1 cellular context compared by ENCODE assay signal in the genomic region with DNA sequence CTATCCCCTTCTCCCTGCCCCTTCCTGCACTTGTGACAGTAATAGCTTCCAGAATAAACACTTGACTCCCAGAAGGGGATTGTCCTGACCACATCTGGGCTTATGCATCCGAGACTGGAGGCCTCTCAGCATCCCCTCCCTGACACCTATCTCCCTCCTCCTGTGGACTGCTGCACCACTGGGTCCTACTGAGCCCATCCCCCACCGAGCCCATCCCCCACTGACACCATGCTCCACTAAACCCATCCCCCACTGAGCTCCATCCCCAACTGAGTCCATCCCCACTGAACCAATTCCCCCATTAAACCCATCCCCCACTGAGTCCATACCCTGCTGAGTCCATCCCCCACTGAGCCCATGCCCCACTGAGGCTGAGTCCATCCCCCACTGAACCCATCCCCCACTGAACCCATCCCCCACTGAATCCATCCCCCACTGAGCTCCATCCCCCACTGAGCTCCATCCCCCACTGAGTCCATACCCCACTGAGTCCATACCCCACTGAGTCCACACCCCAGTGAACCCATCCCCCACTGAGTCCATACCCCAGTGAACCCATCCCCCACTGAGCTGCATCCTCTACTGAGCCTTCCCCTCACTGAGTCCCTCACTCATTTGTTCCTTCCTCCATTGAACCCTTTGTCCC.
TF ChIP-seq lines count a peak whose summit lies in the region.

No MANE protein-coding gene starts in this region.

TF ChIP-seq in K562, 482 proteins besides CTCF, POLR2A, EP300 and RAD21 (continued from another document):
- no peak for TF ChIP-seq MTA1 (IDR thresholded peaks at IDR 0.05; ENCODE audit: borderline replicate concordance)
- no peak for TF ChIP-seq HEY1 (CRISPR knock-in tag; IDR thresholded peaks at IDR 0.05; ENCODE audit: borderline replicate concordance)
- TF ChIP-seq SLC30A9 (CRISPR knock-in tag; IDR thresholded peaks at IDR 0.05): no peak
- no peak for TF ChIP-seq MITF (IDR thresholded peaks at IDR 0.05)
- no peak for TF ChIP-seq MAZ (CRISPR knock-in tag; conservative IDR thresholded peaks at IDR 0.05 in 1 of 2, IDR thresholded peaks at IDR 0.05 in 1 of 2)
- no peak for TF ChIP-seq POLR2B (IDR thresholded peaks at IDR 0.05; ENCODE audit: low read depth, partially characterized antibody)
- TF ChIP-seq, protein P1, sequence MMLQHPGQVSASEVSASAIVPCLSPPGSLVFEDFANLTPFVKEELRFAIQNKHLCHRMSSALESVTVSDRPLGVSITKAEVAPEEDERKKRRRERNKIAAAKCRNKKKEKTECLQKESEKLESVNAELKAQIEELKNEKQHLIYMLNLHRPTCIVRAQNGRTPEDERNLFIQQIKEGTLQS (IDR thresholded peaks at IDR 0.05): no peak
- TF ChIP-seq, protein P1 (CRISPR knock-in tag; conservative IDR thresholded peaks at IDR 0.05): no peak
- peak; percentile 50; the same call in 1 of the 2 replicates for TF ChIP-seq CHD2 (IDR thresholded peaks at IDR 0.05; ENCODE audit: low read depth, low read length)
- TF ChIP-seq KDM1A (IDR thresholded peaks at IDR 0.05): peak in 1 of 2 experiments; percentile 73; a peak in 2 of 4 replicates
- no peak for TF ChIP-seq MEF2D (tag; conservative IDR thresholded peaks at IDR 0.05; ENCODE audit: low read depth)
- TF ChIP-seq E2F1 (CRISPR knock-in tag; IDR thresholded peaks at IDR 0.05): no peak
